8 cellular contexts compared by ENCODE assay signal in the genomic region with DNA sequence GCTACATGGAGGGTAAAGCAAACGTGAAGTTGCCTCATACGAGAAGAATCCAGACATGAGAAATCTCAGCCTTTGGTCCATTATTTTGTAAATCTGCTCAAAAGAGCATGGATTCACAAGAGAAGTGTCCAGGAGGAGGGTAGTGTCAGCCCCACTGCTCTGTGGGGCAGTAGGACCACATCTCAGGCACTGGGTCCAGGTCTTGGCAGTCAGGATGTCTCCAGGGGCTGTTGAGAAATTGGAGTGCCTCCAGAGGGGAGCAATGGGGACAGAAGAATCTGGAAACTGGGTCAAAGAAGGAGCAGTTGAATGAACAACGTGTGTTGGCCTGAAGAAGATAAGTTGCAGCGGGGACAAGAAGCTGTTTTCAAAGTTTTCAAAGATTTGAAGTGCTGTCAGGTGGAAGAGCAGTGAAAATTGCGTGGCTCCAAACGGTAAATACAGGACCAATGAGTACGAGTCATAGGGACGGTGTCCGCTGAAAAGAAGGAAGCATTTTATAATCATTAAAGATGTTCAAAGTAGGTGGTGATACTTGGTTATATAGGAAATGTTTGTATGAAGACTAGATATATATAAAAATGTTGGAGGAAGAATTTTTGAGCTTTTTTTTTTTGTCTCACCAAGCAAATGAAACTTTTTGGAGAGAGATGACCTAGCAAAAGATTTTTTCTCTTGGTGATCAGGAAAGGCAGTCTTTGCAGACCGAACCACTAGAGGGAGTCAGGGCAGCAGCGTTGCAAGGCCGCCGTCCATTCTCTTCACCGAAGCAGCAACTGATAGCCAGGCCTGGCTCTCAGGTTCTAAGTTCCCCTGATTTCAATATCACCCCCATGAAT. TPM values are rescaled to one million over a fixed set of nuclear protein-coding genes. Genes with fewer than 3 reads are reported as not detected.
DNase-seq lines count a peak whose midpoint lies in the region; ATAC-seq and TF ChIP-seq lines count a peak whose summit lies in the region.

No MANE protein-coding gene starts in this region.

- no peaks in the 10 kb centered on the region for H3K4me1 Mint-ChIP-seq in Calu3 (ENCODE audit: low read depth, unreplicated experiment)

- no peak overlapping the region for H3K4me3 Mint-ChIP-seq in Calu3 (ENCODE audit: low read depth, unreplicated experiment)

- peak; percentile 82 for DNase-seq in Calu3
- peak; percentile 70 for DNase-seq in NOMO-1 treated with dmso at 0.1 percent for 144 hours (lab: John Stamatoyannopoulos, UW; ENCODE audit: unreplicated experiment)
- peak; percentile 20 for DNase-seq in activated CD8-positive, alpha-beta memory T cell treated with anti-CD3 and anti-CD28 coated beads, Interleukin-2, amount 50 U/mL, for 1 hour (ENCODE audit: extremely low read depth)
- peak; percentile 72 for DNase-seq in epidermal melanocyte (ENCODE audit: insufficient read length, low spot score)
- DNase-seq in mucosa of gallbladder (ENCODE audit: low spot score): peak; percentile 73
- peak; percentile 10 to 15 for DNase-seq in stimulated activated CD8-positive, alpha-beta memory T cell treated with anti-CD3 and anti-CD28 coated beads, Interleukin-7, amount 100 ng/mL, for 4 hours (ENCODE audit: low read depth in 2 of 2)

- H3K27ac Mint-ChIP-seq in Calu3 (ENCODE audit: unreplicated experiment): no peak overlapping the region

- ATAC-seq in HG02610 (IDR thresholded peaks at IDR 0.05; ENCODE audit: unreplicated experiment) (peak; percentile 53), GM21723 (IDR thresholded peaks at IDR 0.05; ENCODE audit: unreplicated experiment) (no peak)

- H3K9me3 Mint-ChIP-seq in Calu3 (ENCODE audit: low read depth, unreplicated experiment): no peaks in the 10 kb centered on the region

- no TSS peak for BruUV-seq in Calu3 (replicated peaks; lab: Mats Ljungman, UMichigan)

- H3K36me3 Mint-ChIP-seq in Calu3 (ENCODE audit: insufficient read depth, unreplicated experiment): no peaks in the 10 kb centered on the region

- TF ChIP-seq CTCF in Calu3 (IDR thresholded peaks at IDR 0.05; ENCODE audit: unreplicated experiment): peak; percentile 82

- intact Hi-C loops in Calu3 (cut with micrococcal nuclease; ENCODE audit: unreplicated experiment): loop anchor here (1.0 to 2.0 kb wide), 3 partner anchors 95 to 348 kb away; a partner anchor contains a TSS

- CTCF ChIA-PET in Calu3 (lab: Charles Lee): interaction anchor here (0.8 kb wide), 2 partner anchors 24 to 36 kb away, joined by 3 read pairs; no protein-coding TSS in a partner anchor

- no peaks in the 10 kb centered on the region for H3K27me3 Mint-ChIP-seq in Calu3 (ENCODE audit: unreplicated experiment)

RNA-seq across cellular contexts. Expression of a gene that starts 57.1 kb away (rescaled TPM):
- total RNA-seq in Calu3 (2022) (11.0 and 12.3 TPM in 2 replicates), mucosa of gallbladder (16.6 TPM)

Comparison
In these comparisons a context has a peak if more than half of its experiments do, and no peak if none do; other contexts are left out.
1. DNase-seq: peak in every context shown above with its lines; median percentile 82 in Calu3; 73 in mucosa of gallbladder; 72 in epidermal melanocyte; 70 in NOMO-1 treated with dmso at 0.1 percent for 144 hours; 20 in activated CD8-positive, alpha-beta memory T cell treated with anti-CD3 and anti-CD28 coated beads, Interleukin-2, amount 50 U/mL, for 1 hour; 12 in stimulated activated CD8-positive, alpha-beta memory T cell treated with anti-CD3 and anti-CD28 coated beads, Interleukin-7, amount 100 ng/mL, for 4 hours.